In the genomic region with DNA sequence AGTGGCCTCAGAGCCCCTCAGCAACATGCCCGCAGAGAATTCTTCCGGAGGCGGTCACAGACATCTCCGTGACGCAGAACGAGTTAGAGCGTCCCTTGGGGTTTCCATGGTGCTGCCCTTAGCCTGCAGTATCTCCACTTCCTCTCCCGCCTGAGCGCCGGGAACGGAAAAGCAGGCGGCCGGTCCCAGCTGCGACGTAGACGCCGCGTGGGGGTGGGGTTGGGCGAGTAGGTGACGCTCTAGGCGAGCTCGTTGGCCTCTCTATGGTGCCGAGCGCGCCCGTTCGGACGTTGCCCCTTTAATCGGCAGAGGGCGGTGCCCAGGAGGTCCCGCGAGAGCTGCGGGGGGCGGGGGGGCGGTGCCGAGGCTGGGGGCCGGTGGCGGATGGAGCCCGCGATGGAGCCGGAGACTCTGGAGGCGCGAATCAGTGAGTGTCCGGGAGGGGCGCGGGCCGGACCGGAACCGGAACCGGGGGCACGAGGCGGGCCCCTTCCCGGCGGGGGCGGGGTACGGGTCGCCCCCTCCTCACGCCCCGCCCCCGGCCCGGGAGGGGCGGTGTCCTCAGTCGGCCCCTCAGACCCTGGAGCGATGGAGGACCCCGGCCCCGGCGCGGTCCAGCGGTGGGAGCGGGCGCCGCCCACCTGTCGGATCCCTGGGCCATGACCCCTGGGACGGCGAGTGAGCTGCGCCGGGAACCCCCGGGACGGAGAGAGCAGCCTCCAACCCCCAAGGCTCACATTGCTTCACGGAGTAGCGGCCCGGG, we compare ENCODE assay signal across 8 cellular contexts. TPM values are rescaled to one million over a fixed set of nuclear protein-coding genes. Genes with fewer than 3 reads are reported as not detected.
DNase-seq lines count a peak whose midpoint lies in the region; ATAC-seq and TF ChIP-seq lines count a peak whose summit lies in the region.

A gene with protein sequence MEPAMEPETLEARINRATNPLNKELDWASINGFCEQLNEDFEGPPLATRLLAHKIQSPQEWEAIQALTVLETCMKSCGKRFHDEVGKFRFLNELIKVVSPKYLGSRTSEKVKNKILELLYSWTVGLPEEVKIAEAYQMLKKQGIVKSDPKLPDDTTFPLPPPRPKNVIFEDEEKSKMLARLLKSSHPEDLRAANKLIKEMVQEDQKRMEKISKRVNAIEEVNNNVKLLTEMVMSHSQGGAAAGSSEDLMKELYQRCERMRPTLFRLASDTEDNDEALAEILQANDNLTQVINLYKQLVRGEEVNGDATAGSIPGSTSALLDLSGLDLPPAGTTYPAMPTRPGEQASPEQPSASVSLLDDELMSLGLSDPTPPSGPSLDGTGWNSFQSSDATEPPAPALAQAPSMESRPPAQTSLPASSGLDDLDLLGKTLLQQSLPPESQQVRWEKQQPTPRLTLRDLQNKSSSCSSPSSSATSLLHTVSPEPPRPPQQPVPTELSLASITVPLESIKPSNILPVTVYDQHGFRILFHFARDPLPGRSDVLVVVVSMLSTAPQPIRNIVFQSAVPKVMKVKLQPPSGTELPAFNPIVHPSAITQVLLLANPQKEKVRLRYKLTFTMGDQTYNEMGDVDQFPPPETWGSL (plus strand): TSS at position 358 of the 763 bp plus-strand sequence. CDS start 27 bp downstream, at position 385.

- H3K4me3 ChIP-seq in HFF-Myc (replicated peaks; ENCODE audit: low read depth, low read length) (peak within 1 kb of the TSS; percentile 88), neuron (ENCODE audit: low read length) (peak within 1 kb of the TSS; percentile 71)

- H3K4me1 ChIP-seq in foreskin keratinocyte: no peaks in the 10 kb centered on the region
- H3K4me1 ChIP-seq in neuron (ENCODE audit: insufficient read depth, low read length): peaks cover 13% of the 10 kb centered on the region

- H2AFZ ChIP-seq in neuron (ENCODE audit: low read depth, low read length): peak within 1 kb of the TSS; percentile 72

- TF ChIP-seq CTCF in HFF-Myc (IDR thresholded peaks at IDR 0.05; ENCODE audit: low read depth, low read length, missing control alignments) (no peak), foreskin keratinocyte (conservative IDR thresholded peaks at IDR 0.05) (peak; percentile 10)

- peak; percentile 80 for ATAC-seq in foreskin keratinocyte

- in situ Hi-C loops in SK-MEL-5 (cut with HindIII; ENCODE audit: low pct_unique_long_range_greater_than_20kb, low sequenced_read_pairs): no loop called here

- peak within 1 kb of the TSS; percentile 82 for H3K27ac ChIP-seq in foreskin keratinocyte

- H3K27me3 ChIP-seq in foreskin keratinocyte (no peaks in the 10 kb centered on the region), neuron (ENCODE audit: insufficient read depth, low read length) (peaks cover 3% of the 10 kb centered on the region)

- no peaks in the 10 kb centered on the region for H3K9me3 ChIP-seq in neuron (ENCODE audit: low read length)

- peak; percentile 99 for DNase-seq in GM03348 (ENCODE audit: low spot score)
- peak; percentile 93 for DNase-seq in HFF-Myc (ENCODE audit: extremely low read depth, low read depth)
- peak; percentile 99 for DNase-seq in NAMALWA (ENCODE audit: low spot score)
- peak; percentile 98 for DNase-seq in SK-MEL-5 (ENCODE audit: low read depth, low spot score)
- DNase-seq in activated naive CD4-positive, alpha-beta T cell treated with Interleukin-2 at 50 U/mL for 16 hours: peak; percentile 95
- DNase-seq in foreskin keratinocyte: peak; percentile 93 to 96
- peak; percentile 91 for DNase-seq in stromal cell of bone marrow (ENCODE audit: low read depth)

- peaks cover 4% of the 10 kb centered on the region for H3K36me3 ChIP-seq in neuron (ENCODE audit: insufficient read depth, low read length)

RNA-seq across cellular contexts. Expression of the gene that starts here (rescaled TPM):
- total RNA-seq in SK-MEL-5 (2014; rRNA removed; shearing (Covaris generic)): 62.0 and 70.3 TPM in 2 replicates
- 60.5 and 73.1 TPM in 2 replicates for polyA plus RNA-seq in SK-MEL-5 (2015; cell fraction: cytosol; rRNA removed)
- 370 and 419 TPM in 2 replicates for polyA plus RNA-seq in SK-MEL-5 (2015; cell fraction: nucleus; rRNA removed)
- 32.9 and 37.6 TPM in 2 replicates for total RNA-seq in foreskin keratinocyte
- polyA plus RNA-seq in foreskin keratinocyte: 27.7 and 28.9 TPM in 2 replicates

Comparison
In these comparisons a context has a peak if more than half of its experiments do, and no peak if none do; other contexts are left out.
1. Peak in every context shown above with its lines: DNase-seq, ATAC-seq, H3K4me3 ChIP-seq and H3K27ac ChIP-seq.